9 cellular contexts compared by ENCODE assay signal in genomic region chr7:1567082-1567771, GRCh38. TPM values are rescaled to one million over a fixed set of nuclear protein-coding genes. Genes with fewer than 3 reads are reported as not detected.
DNase-seq lines count a peak whose midpoint lies in the region; ATAC-seq and TF ChIP-seq lines count a peak whose summit lies in the region.
"Had no signal": no experiment of that assay in that cellular context is flagged by ENCODE, and none has a peak within 500 bp of the region (broad histone marks: within the 10 kb centered on the region; RNA-seq: fewer than 3 reads in every experiment).

No MANE protein-coding gene starts in this region.

- H3K4me3 ChIP-seq in RWPE2 (ENCODE audit: severe bottlenecking) = no peak overlapping the region

- no peaks in the 10 kb centered on the region for H3K27me3 ChIP-seq in RWPE2 (ENCODE audit: insufficient read depth, poor library complexity, severe bottlenecking)
- H3K27me3 ChIP-seq in foreskin keratinocyte = no peaks in the 10 kb centered on the region

- DNase-seq in SIG-M5 treated with dmso at 0.1 percent for 504 hours (lab: John Stamatoyannopoulos, UW; ENCODE audit: unreplicated experiment) (peak; percentile 25), SIG-M5 (lab: John Stamatoyannopoulos, UW) (no peak), RWPE2 (ENCODE audit: low spot score) (no peak), foreskin keratinocyte (peak in 1 of 2 donors; percentile 76), NCI-H1436 treated with DMSO at 0.1 percent for 48 hours (lab: John Stamatoyannopoulos, UW) (no peak), iPS-NIHi7 (ENCODE audit: extremely low spot score) (no peak)
- DNase-seq in stimulated activated naive B cell treated with anti-CD40 and anti-IgM and Interleukin-4, amounts not matched to agents 10 μg/mL and 1 μg/mL and 100 μg/mL, for 72 hours = no peak

- H3K4me1 Mint-ChIP-seq in stimulated activated naive B cell treated with anti-CD40 and anti-IgM and Interleukin-4, amounts not matched to agents 10 μg/mL and 1 μg/mL and 100 μg/mL, for 72 hours = peaks cover 25 to 46% of the 10 kb centered on the region in 2 donors

- H3K4me1 ChIP-seq in RWPE2 (ENCODE audit: insufficient read depth, poor library complexity, severe bottlenecking) = peaks cover 35% of the 10 kb centered on the region
- H3K4me1 ChIP-seq in foreskin keratinocyte = peaks cover 19% of the 10 kb centered on the region
- H3K4me1 ChIP-seq: parathyroid adenoma had no signal

- no peaks in the 10 kb centered on the region for H3K9me3 ChIP-seq in RWPE2 (ENCODE audit: severe bottlenecking)

- H3K27ac Mint-ChIP-seq in stimulated activated naive B cell treated with anti-CD40 and anti-IgM and Interleukin-4, amounts not matched to agents 10 μg/mL and 1 μg/mL and 100 μg/mL, for 72 hours = peak overlapping the region; percentile 75

- H3K9me3 Mint-ChIP-seq in stimulated activated naive B cell treated with anti-CD40 and anti-IgM and Interleukin-4, amounts not matched to agents 10 μg/mL and 1 μg/mL and 100 μg/mL, for 72 hours = no peaks in the 10 kb centered on the region

- ATAC-seq in RWPE2 (ENCODE audit: low read depth) (no peak), foreskin keratinocyte (peak; percentile 47), HG02610 (IDR thresholded peaks at IDR 0.05; ENCODE audit: unreplicated experiment) (no peak)
- no peak for ATAC-seq in stimulated activated naive B cell treated with anti-CD40 and anti-IgM and Interleukin-4, amounts not matched to agents 10 μg/mL and 1 μg/mL and 100 μg/mL, for 72 hours (replicated peaks)

- no peaks in the 10 kb centered on the region for H3K27me3 Mint-ChIP-seq in stimulated activated naive B cell treated with anti-CD40 and anti-IgM and Interleukin-4, amounts not matched to agents 10 μg/mL and 1 μg/mL and 100 μg/mL, for 72 hours

- peaks cover 34 to 45% of the 10 kb centered on the region in 2 donors for H3K36me3 Mint-ChIP-seq in stimulated activated naive B cell treated with anti-CD40 and anti-IgM and Interleukin-4, amounts not matched to agents 10 μg/mL and 1 μg/mL and 100 μg/mL, for 72 hours

- TF ChIP-seq CTCF in RWPE2 (IDR thresholded peaks at IDR 0.05; ENCODE audit: poor library complexity, severe bottlenecking) = no peak
- TF ChIP-seq CTCF in foreskin keratinocyte (conservative IDR thresholded peaks at IDR 0.05) = no peak

- H3K27ac ChIP-seq in RWPE2 (ENCODE audit: poor library complexity, severe bottlenecking) (peak overlapping the region; percentile 78), foreskin keratinocyte (peak overlapping the region; percentile 84)
- H3K27ac ChIP-seq: parathyroid adenoma had no signal

- H3K4me3 Mint-ChIP-seq in stimulated activated naive B cell treated with anti-CD40 and anti-IgM and Interleukin-4, amounts not matched to agents 10 μg/mL and 1 μg/mL and 100 μg/mL, for 72 hours = peak overlapping the region in 1 of 2 donors; percentile 2

- peaks cover 23% of the 10 kb centered on the region for H3K36me3 ChIP-seq in RWPE2 (ENCODE audit: low read depth)

RNA-seq across cellular contexts. Expression of gene PSMG3, which starts 2.6 kb away (rescaled TPM):
- 56.4 and 59.7 TPM in 2 replicates for total RNA-seq in foreskin keratinocyte
- 82.3 and 92.6 TPM in 2 replicates for polyA plus RNA-seq in foreskin keratinocyte

RNA-seq across cellular contexts. Expression of gene TMEM184A, which starts 11.2 kb away (rescaled TPM):
- total RNA-seq in foreskin keratinocyte = 1.1 and 1.4 TPM in 2 replicates
- polyA plus RNA-seq in foreskin keratinocyte = 1.2 and 1.3 TPM in 2 replicates

RNA-seq across cellular contexts. Expression of gene MAFK, which starts 36.7 kb away (rescaled TPM):
- 9.5 and 9.6 TPM in 2 replicates for total RNA-seq in foreskin keratinocyte
- 7.4 and 7.9 TPM in 2 replicates for polyA plus RNA-seq in foreskin keratinocyte
